ENCODE assay signal across 2 cellular contexts in the genomic region with DNA sequence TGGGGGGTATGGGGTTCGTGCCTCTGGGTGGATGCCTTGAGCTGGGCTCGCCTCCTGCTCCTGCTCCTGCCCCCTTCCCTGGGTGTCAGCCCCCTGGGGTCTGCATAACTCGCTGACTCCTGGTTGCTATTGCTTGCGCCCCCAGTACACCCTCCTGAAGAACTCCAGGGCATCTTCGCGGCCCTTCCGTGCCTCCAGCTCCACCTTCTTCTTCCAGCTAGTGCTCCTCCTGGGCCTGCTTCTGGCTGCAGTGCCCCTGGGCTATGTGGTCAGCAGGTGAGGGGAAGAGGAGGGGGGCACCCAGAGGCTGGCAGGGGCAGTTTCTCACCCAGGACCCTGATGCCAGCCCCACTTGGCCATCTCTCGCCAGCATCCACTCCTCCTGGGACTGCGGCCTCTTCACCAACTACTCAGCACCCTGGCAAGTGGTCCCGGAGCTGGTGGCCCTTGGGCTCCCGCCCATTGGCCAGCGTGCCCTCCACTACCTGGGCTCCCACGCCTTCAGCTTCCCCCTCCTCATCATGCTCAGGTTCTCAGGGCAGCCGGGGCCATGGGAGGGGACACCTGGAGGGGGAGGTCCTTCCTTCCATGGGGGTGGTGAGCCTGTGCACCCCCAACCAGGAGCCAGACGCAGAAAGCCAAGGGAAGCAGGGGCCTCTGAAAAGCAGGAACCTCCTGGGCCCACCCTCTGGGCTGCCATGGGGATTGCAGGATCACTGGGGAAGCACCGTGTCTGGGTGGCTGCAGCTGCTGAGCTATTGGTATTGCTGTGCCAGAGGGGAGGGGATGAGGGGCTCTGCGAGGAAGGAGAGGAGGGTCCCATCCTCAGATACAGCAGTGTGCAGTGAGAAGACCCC.
TF ChIP-seq lines count a peak whose summit lies in the region.

No MANE protein-coding gene starts in this region.

TF ChIP-seq in IMR-90, 13 proteins besides CTCF, POLR2A, EP300 and RAD21:
- TF ChIP-seq CHD1 (IDR thresholded peaks at IDR 0.05; ENCODE audit: low read depth, low read length), result no peak
- no peak for TF ChIP-seq RFX5 (IDR thresholded peaks at IDR 0.05; ENCODE audit: low read depth, low read length)
- TF ChIP-seq NFE2L2 (IDR thresholded peaks at IDR 0.05; ENCODE audit: low read depth, low read length), result no peak
- TF ChIP-seq, protein P1, sequence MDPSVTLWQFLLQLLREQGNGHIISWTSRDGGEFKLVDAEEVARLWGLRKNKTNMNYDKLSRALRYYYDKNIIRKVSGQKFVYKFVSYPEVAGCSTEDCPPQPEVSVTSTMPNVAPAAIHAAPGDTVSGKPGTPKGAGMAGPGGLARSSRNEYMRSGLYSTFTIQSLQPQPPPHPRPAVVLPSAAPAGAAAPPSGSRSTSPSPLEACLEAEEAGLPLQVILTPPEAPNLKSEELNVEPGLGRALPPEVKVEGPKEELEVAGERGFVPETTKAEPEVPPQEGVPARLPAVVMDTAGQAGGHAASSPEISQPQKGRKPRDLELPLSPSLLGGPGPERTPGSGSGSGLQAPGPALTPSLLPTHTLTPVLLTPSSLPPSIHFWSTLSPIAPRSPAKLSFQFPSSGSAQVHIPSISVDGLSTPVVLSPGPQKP (IDR thresholded peaks at IDR 0.05; ENCODE audit: borderline replicate concordance, low read depth, low read length), result no peak
- TF ChIP-seq, protein P2, sequence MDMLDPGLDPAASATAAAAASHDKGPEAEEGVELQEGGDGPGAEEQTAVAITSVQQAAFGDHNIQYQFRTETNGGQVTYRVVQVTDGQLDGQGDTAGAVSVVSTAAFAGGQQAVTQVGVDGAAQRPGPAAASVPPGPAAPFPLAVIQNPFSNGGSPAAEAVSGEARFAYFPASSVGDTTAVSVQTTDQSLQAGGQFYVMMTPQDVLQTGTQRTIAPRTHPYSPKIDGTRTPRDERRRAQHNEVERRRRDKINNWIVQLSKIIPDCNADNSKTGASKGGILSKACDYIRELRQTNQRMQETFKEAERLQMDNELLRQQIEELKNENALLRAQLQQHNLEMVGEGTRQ (IDR thresholded peaks at IDR 0.05; ENCODE audit: low read depth, low read length), result no peak
- no peak for TF ChIP-seq FOS (IDR thresholded peaks at IDR 0.05; ENCODE audit: low read depth, low read length)
- TF ChIP-seq MAFK (IDR thresholded peaks at IDR 0.05; ENCODE audit: low read depth, low read length), result no peak
- no peak for TF ChIP-seq MAZ (IDR thresholded peaks at IDR 0.05; ENCODE audit: borderline replicate concordance, low read depth, low read length)
- no peak for TF ChIP-seq MXI1 (IDR thresholded peaks at IDR 0.05; ENCODE audit: borderline replicate concordance, low read depth, low read length)
- TF ChIP-seq SMC3 (IDR thresholded peaks at IDR 0.05; ENCODE audit: low read depth, low read length), result no peak
- no peak for TF ChIP-seq RCOR1 (IDR thresholded peaks at IDR 0.05; ENCODE audit: insufficient replicate concordance, low read length)
- TF ChIP-seq CEBPB (IDR thresholded peaks at IDR 0.05; ENCODE audit: low read depth, low read length), result no peak
- no peak for TF ChIP-seq BHLHE40 (IDR thresholded peaks at IDR 0.05; ENCODE audit: low read depth, low read length)

TF ChIP-seq in GM12878, 131 proteins besides CTCF, POLR2A, EP300 and RAD21:
- TF ChIP-seq RUNX3 (IDR thresholded peaks at IDR 0.05; ENCODE audit: low read length), result no peak
- no peak for TF ChIP-seq HDAC2 (IDR thresholded peaks at IDR 0.05)
- no peak for TF ChIP-seq SREBF1 (IDR thresholded peaks at IDR 0.05; ENCODE audit: low read length)
- no peak for TF ChIP-seq SPI1 (IDR thresholded peaks at IDR 0.05; ENCODE audit: borderline replicate concordance, insufficient read depth, low read depth, low read length)
- no peak for TF ChIP-seq SREBF2 (IDR thresholded peaks at IDR 0.05; ENCODE audit: low read length)
- peak; percentile 2 for TF ChIP-seq RELA (IDR thresholded peaks at IDR 0.05; ENCODE audit: borderline replicate concordance, partially characterized antibody)
